27 cellular contexts compared by ENCODE assay signal in genomic region chr17:28343491-28343932, GRCh38. TPM values are rescaled to one million over a fixed set of nuclear protein-coding genes. Genes with fewer than 3 reads are reported as not detected.
DNase-seq lines count a peak whose midpoint lies in the region; ATAC-seq and TF ChIP-seq lines count a peak whose summit lies in the region.
"Had no signal": no experiment of that assay in that cellular context is flagged by ENCODE, and none has a peak within 500 bp of the region (broad histone marks: within the 10 kb centered on the region; RNA-seq: fewer than 3 reads in every experiment).

No MANE protein-coding gene starts in this region.

- no peaks in the 10 kb centered on the region for H3K9me3 Mint-ChIP-seq in CD4-positive, alpha-beta T cell
- no peaks in the 10 kb centered on the region for H3K9me3 Mint-ChIP-seq in activated CD8-positive, alpha-beta T cell treated with anti-CD3 and anti-CD28 coated beads for 36 hours
- no peaks in the 10 kb centered on the region for H3K9me3 Mint-ChIP-seq in naive thymus-derived CD4-positive, alpha-beta T cell
- no peaks in the 10 kb centered on the region for H3K9me3 Mint-ChIP-seq in stimulated activated effector memory CD8-positive, alpha-beta T cell treated with anti-CD3 and anti-CD28 coated beads, Interleukin-12 subunit alpha, Interleukin-12 subunit beta, amount 100 ng/mL, for 72 hours
- H3K9me3 Mint-ChIP-seq: natural killer cell treated with Interleukin-12 subunit alpha and Interleukin-12 subunit beta and Interleukin-15 and Interleukin-18, amount 100 ng/mL, for 72 hours; stimulated activated naive CD8-positive, alpha-beta T cell treated with anti-CD3 and anti-CD28 coated beads, Interleukin-15, Interleukin-2, amounts not matched to agents 100 ng/mL and 50 ng/mL, for 24 hours had no signal

- peaks cover 77% of the 10 kb centered on the region for H3K36me3 Mint-ChIP-seq in CD4-positive, alpha-beta T cell (ENCODE audit: low read depth)
- H3K36me3 Mint-ChIP-seq in activated CD8-positive, alpha-beta T cell treated with anti-CD3 and anti-CD28 coated beads for 36 hours (ENCODE audit: low read depth) = peaks cover 35% of the 10 kb centered on the region
- H3K36me3 Mint-ChIP-seq in naive thymus-derived CD4-positive, alpha-beta T cell = peaks cover 0 to 40% (median 4%) of the 10 kb centered on the region in 5 donors
- peaks cover 89% of the 10 kb centered on the region for H3K36me3 Mint-ChIP-seq in stimulated activated effector memory CD8-positive, alpha-beta T cell treated with anti-CD3 and anti-CD28 coated beads, Interleukin-12 subunit alpha, Interleukin-12 subunit beta, amount 100 ng/mL, for 72 hours

- no peak overlapping the region for H3K27ac ChIP-seq in CD4-positive, alpha-beta T cell (ENCODE audit: low read depth, low read length)
- H3K27ac ChIP-seq in naive thymus-derived CD4-positive, alpha-beta T cell (ENCODE audit: low read depth, low read length) = no peak overlapping the region
- H3K27ac ChIP-seq: epithelial cell of prostate, foreskin keratinocyte, upper lobe of right lung had no signal

- POLR2A ChIA-PET in CD4-positive, alpha-beta T cell (lab: Charles Lee) = interaction anchor here (0.8 kb wide), 1 partner anchor 14 kb away, joined by 3 read pairs; the partner anchor contains the start of gene POLDIP2
- POLR2A ChIA-PET in activated CD8-positive, alpha-beta T cell treated with anti-CD3 and anti-CD28 coated beads for 36 hours (lab: Charles Lee) = interaction anchor here (1.0 to 1.4 kb wide), 4 partner anchors 10 to 73 kb away, joined by 3 read pairs; partner anchors contain the start of gene POLDIP2
- POLR2A ChIA-PET in naive thymus-derived CD4-positive, alpha-beta T cell (lab: Charles Lee) = no interaction called here

- no peak overlapping the region for H3K4me3 Mint-ChIP-seq in CD4-positive, alpha-beta T cell
- H3K4me3 Mint-ChIP-seq in activated CD8-positive, alpha-beta T cell treated with anti-CD3 and anti-CD28 coated beads for 36 hours = no peak overlapping the region
- no peak overlapping the region for H3K4me3 Mint-ChIP-seq in naive thymus-derived CD4-positive, alpha-beta T cell
- H3K4me3 Mint-ChIP-seq in stimulated activated effector memory CD8-positive, alpha-beta T cell treated with anti-CD3 and anti-CD28 coated beads, Interleukin-12 subunit alpha, Interleukin-12 subunit beta, amount 100 ng/mL, for 72 hours = no peak overlapping the region
- H3K4me3 Mint-ChIP-seq: activated CD8-positive, alpha-beta memory T cell treated with anti-CD3 and anti-CD28 coated beads, Interleukin-2, amount 10 ng/mL, durations not matched to agents 7 days and 5 days; natural killer cell treated with Interleukin-12 subunit alpha and Interleukin-12 subunit beta and Interleukin-15 and Interleukin-18, amount 100 ng/mL, for 72 hours; stimulated activated naive CD8-positive, alpha-beta T cell treated with anti-CD3 and anti-CD28 coated beads, Interleukin-15, Interleukin-2, amounts not matched to agents 100 ng/mL and 50 ng/mL, for 24 hours had no signal

- no peaks in the 10 kb centered on the region for H3K27me3 ChIP-seq in CD4-positive, alpha-beta T cell (ENCODE audit: control insufficient read depth, insufficient read depth, low read length)
- no peaks in the 10 kb centered on the region for H3K27me3 ChIP-seq in naive thymus-derived CD4-positive, alpha-beta T cell (ENCODE audit: control insufficient read depth in 2 of 2, insufficient read depth in 2 of 2, low read length in 2 of 2)
- H3K27me3 ChIP-seq: foreskin keratinocyte, upper lobe of right lung had no signal

- H3K4me1 Mint-ChIP-seq in CD4-positive, alpha-beta T cell (ENCODE audit: low read depth) = peaks cover 2% of the 10 kb centered on the region
- peaks cover 5% of the 10 kb centered on the region for H3K4me1 Mint-ChIP-seq in activated CD8-positive, alpha-beta T cell treated with anti-CD3 and anti-CD28 coated beads for 36 hours (ENCODE audit: low read depth)
- peaks cover 0 to 10% (median 3%) of the 10 kb centered on the region in 7 donors for H3K4me1 Mint-ChIP-seq in naive thymus-derived CD4-positive, alpha-beta T cell
- H3K4me1 Mint-ChIP-seq in stimulated activated effector memory CD8-positive, alpha-beta T cell treated with anti-CD3 and anti-CD28 coated beads, Interleukin-12 subunit alpha, Interleukin-12 subunit beta, amount 100 ng/mL, for 72 hours = peaks cover 14% of the 10 kb centered on the region

- H3K36me3 ChIP-seq in naive thymus-derived CD4-positive, alpha-beta T cell (ENCODE audit: control insufficient read depth in 2 of 3, insufficient read depth in 3 of 3, low read length in 3 of 3) = peaks cover 3 to 92% (median 14%) of the 10 kb centered on the region in 3 experiments
- H3K36me3 ChIP-seq in mucosa of descending colon (ENCODE audit: low read depth) = peaks cover 10% of the 10 kb centered on the region

- peak; percentile 32 for ATAC-seq in CD4-positive, alpha-beta T cell (ENCODE audit: poor library complexity)
- ATAC-seq in activated CD8-positive, alpha-beta T cell treated with anti-CD3 and anti-CD28 coated beads for 36 hours = peak; percentile 25
- ATAC-seq in naive thymus-derived CD4-positive, alpha-beta T cell = peak; percentile 32
- no peak for ATAC-seq in stimulated activated effector memory CD8-positive, alpha-beta T cell treated with anti-CD3 and anti-CD28 coated beads, Interleukin-12 subunit alpha, Interleukin-12 subunit beta, amount 100 ng/mL, for 72 hours
- ATAC-seq in mucosa of descending colon = no peak
- ATAC-seq: activated CD8-positive, alpha-beta memory T cell treated with anti-CD3 and anti-CD28 coated beads, Interleukin-2, amount 10 ng/mL, durations not matched to agents 7 days and 5 days; foreskin keratinocyte; natural killer cell treated with Interleukin-12 subunit alpha and Interleukin-12 subunit beta and Interleukin-15 and Interleukin-18, amount 100 ng/mL, for 72 hours; upper lobe of right lung had no signal

- CTCF ChIA-PET in CD4-positive, alpha-beta T cell (lab: Charles Lee) = no interaction called here
- CTCF ChIA-PET in activated CD8-positive, alpha-beta T cell treated with anti-CD3 and anti-CD28 coated beads for 36 hours (lab: Charles Lee) = no interaction called here
- CTCF ChIA-PET in naive thymus-derived CD4-positive, alpha-beta T cell (lab: Charles Lee) = no interaction called here

- in situ Hi-C loops in GM13977 (cut with MboI; ENCODE audit: low pct_unique_long_range_greater_than_20kb, low sequenced_read_pairs, unreplicated experiment) = no loop called here

- no peak overlapping the region for H3K4me3 ChIP-seq in Jurkat, Clone E6-1 (ENCODE audit: low read length)
- H3K4me3 ChIP-seq in naive thymus-derived CD4-positive, alpha-beta T cell (ENCODE audit: low read length) = no peak overlapping the region
- H3K4me3 ChIP-seq in mucosa of descending colon = no peak overlapping the region
- H3K4me3 ChIP-seq: upper lobe of right lung had no signal

- no peaks in the 10 kb centered on the region for H3K9me3 ChIP-seq in CD4-positive, alpha-beta T cell (ENCODE audit: control insufficient read depth, low read length)
- no peaks in the 10 kb centered on the region for H3K9me3 ChIP-seq in naive thymus-derived CD4-positive, alpha-beta T cell (ENCODE audit: control insufficient read depth in 2 of 3, low read length in 3 of 3)
- no peaks in the 10 kb centered on the region for H3K9me3 ChIP-seq in mucosa of descending colon
- H3K9me3 ChIP-seq: upper lobe of right lung had no signal

- no peak for TF ChIP-seq CTCF in CD4-positive, alpha-beta T cell (IDR thresholded peaks at IDR 0.05)
- TF ChIP-seq CTCF in activated CD8-positive, alpha-beta T cell treated with anti-CD3 and anti-CD28 coated beads for 36 hours (IDR thresholded peaks at IDR 0.05) = no peak
- TF ChIP-seq CTCF in GM13977 (IDR thresholded peaks at IDR 0.05; ENCODE audit: extremely low read depth, insufficient read depth, missing control alignments) = no peak
- no peak for TF ChIP-seq CTCF in mucosa of descending colon (IDR thresholded peaks at IDR 0.05)

- intact Hi-C loops in CD4-positive, alpha-beta T cell (cut with DNase I, micrococcal nuclease) = no loop called here
- intact Hi-C loops in activated CD8-positive, alpha-beta T cell treated with anti-CD3 and anti-CD28 coated beads for 36 hours (cut with micrococcal nuclease) = no loop called here
- intact Hi-C loops in naive thymus-derived CD4-positive, alpha-beta T cell (cut with micrococcal nuclease) = no loop called here
- intact Hi-C loops in mucosa of descending colon (cut with DNase I, micrococcal nuclease) = no loop called here

- no peaks in the 10 kb centered on the region for H3K27me3 Mint-ChIP-seq in CD4-positive, alpha-beta T cell
- no peaks in the 10 kb centered on the region for H3K27me3 Mint-ChIP-seq in activated CD8-positive, alpha-beta T cell treated with anti-CD3 and anti-CD28 coated beads for 36 hours
- H3K27me3 Mint-ChIP-seq in naive thymus-derived CD4-positive, alpha-beta T cell = no peaks in the 10 kb centered on the region
- H3K27me3 Mint-ChIP-seq: activated CD8-positive, alpha-beta memory T cell treated with anti-CD3 and anti-CD28 coated beads, Interleukin-2, amount 10 ng/mL, durations not matched to agents 7 days and 5 days; natural killer cell treated with Interleukin-12 subunit alpha and Interleukin-12 subunit beta and Interleukin-15 and Interleukin-18, amount 100 ng/mL, for 72 hours; stimulated activated naive CD8-positive, alpha-beta T cell treated with anti-CD3 and anti-CD28 coated beads, Interleukin-15, Interleukin-2, amounts not matched to agents 100 ng/mL and 50 ng/mL, for 24 hours had no signal

- no peaks in the 10 kb centered on the region for H3K4me1 ChIP-seq in naive thymus-derived CD4-positive, alpha-beta T cell (ENCODE audit: control insufficient read depth in 2 of 2, insufficient read depth in 2 of 2, low read length in 2 of 2)
- no peaks in the 10 kb centered on the region for H3K4me1 ChIP-seq in mucosa of descending colon (ENCODE audit: low read depth)

- peak overlapping the region; percentile 36 for H3K27ac Mint-ChIP-seq in CD4-positive, alpha-beta T cell
- H3K27ac Mint-ChIP-seq in activated CD8-positive, alpha-beta T cell treated with anti-CD3 and anti-CD28 coated beads for 36 hours = peak overlapping the region; percentile 1
- peak overlapping the region in 6 of 9 donors; percentile 16 to 62 (median 42) for H3K27ac Mint-ChIP-seq in naive thymus-derived CD4-positive, alpha-beta T cell
- H3K27ac Mint-ChIP-seq in stimulated activated effector memory CD8-positive, alpha-beta T cell treated with anti-CD3 and anti-CD28 coated beads, Interleukin-12 subunit alpha, Interleukin-12 subunit beta, amount 100 ng/mL, for 72 hours = no peak overlapping the region
- H3K27ac Mint-ChIP-seq: activated CD8-positive, alpha-beta memory T cell treated with anti-CD3 and anti-CD28 coated beads, Interleukin-2, amount 10 ng/mL, durations not matched to agents 7 days and 5 days; natural killer cell treated with Interleukin-12 subunit alpha and Interleukin-12 subunit beta and Interleukin-15 and Interleukin-18, amount 100 ng/mL, for 72 hours; stimulated activated naive CD8-positive, alpha-beta T cell treated with anti-CD3 and anti-CD28 coated beads, Interleukin-15, Interleukin-2, amounts not matched to agents 100 ng/mL and 50 ng/mL, for 24 hours had no signal

- DNase-seq in CD4-positive, alpha-beta T cell = no peak
- DNase-seq in Jurkat, Clone E6-1 (ENCODE audit: low read depth, low spot score) = peak; percentile 93
- DNase-seq in activated CD8-positive, alpha-beta T cell treated with anti-CD3 and anti-CD28 coated beads for 36 hours = no peak
- DNase-seq in naive thymus-derived CD4-positive, alpha-beta T cell = no peak
- DNase-seq in GM13977 (ENCODE audit: low spot score) = no peak
- no peak for DNase-seq in NCI-H1105 treated with DMSO at 0.1 percent for 48 hours (lab: John Stamatoyannopoulos, UW)
- no peak for DNase-seq in stimulated activated effector memory CD8-positive, alpha-beta T cell treated with anti-CD3 and anti-CD28 coated beads, Interleukin-12 subunit alpha, Interleukin-12 subunit beta, amount 100 ng/mL, for 72 hours (ENCODE audit: low spot score in 2 of 2)
- no peak for DNase-seq in mucosa of descending colon
- DNase-seq: activated CD4-positive, alpha-beta T cell treated with anti-CD3 and anti-CD28 coated beads for 1 hour; activated CD8-positive, alpha-beta memory T cell treated with anti-CD3 and anti-CD28 coated beads, Interleukin-2, amount 10 ng/mL, durations not matched to agents 7 days and 5 days; amniotic stem cell; DND-41; foreskin keratinocyte; GOT3; hippocampal formation; mesendoderm; NCI-H1930; NCI-H526; SHP77 treated with DMSO at 0.1 percent for 48 hours; stimulated activated CD4-positive, alpha-beta T cell treated with anti-CD3 and anti-CD28 coated beads, Interleukin-2, amount 100 ng/mL, for 24 hours; upper lobe of right lung had no signal

RNA-seq across cellular contexts. Expression of gene TNFAIP1, which starts 8.0 kb away (rescaled TPM):
- 10 to 100 TPM in 1 of 2 experiments, 1 to 10 TPM in 1; 9.5 to 12.1 TPM for total RNA-seq in CD4-positive, alpha-beta T cell
- 16.3 TPM for polyA plus RNA-seq in Jurkat, Clone E6-1 (2012; ENCODE audit: insufficient read depth, insufficient read length)
- 10 to 100 TPM; 19.5 to 20.9 TPM for total RNA-seq in activated CD8-positive, alpha-beta T cell treated with anti-CD3 and anti-CD28 coated beads for 36 hours
- 10 to 100 TPM in 4 of 5 experiments, 1 to 10 TPM in 1; 8.0 to 26.9 (median 25.9) TPM for total RNA-seq in naive thymus-derived CD4-positive, alpha-beta T cell
- polyA plus RNA-seq in naive thymus-derived CD4-positive, alpha-beta T cell = 10 to 100 TPM; 10.3 to 19.0 TPM
- 10 to 100 TPM; 36.8 to 38.4 (median 36.8) TPM for total RNA-seq in mucosa of descending colon

RNA-seq across cellular contexts. Expression of gene IFT20, which starts 8.2 kb away (rescaled TPM):
- 10 to 100 TPM; 52.6 to 53.1 TPM for total RNA-seq in CD4-positive, alpha-beta T cell
- 18.7 TPM for polyA plus RNA-seq in Jurkat, Clone E6-1 (2012; ENCODE audit: insufficient read depth, insufficient read length)
- 10 to 100 TPM; 16.7 to 18.8 TPM for total RNA-seq in activated CD8-positive, alpha-beta T cell treated with anti-CD3 and anti-CD28 coated beads for 36 hours
- 10 to 100 TPM; 24.7 to 56.2 (median 37.0) TPM for total RNA-seq in naive thymus-derived CD4-positive, alpha-beta T cell
- 10 to 100 TPM; 44.5 to 44.9 TPM for polyA plus RNA-seq in naive thymus-derived CD4-positive, alpha-beta T cell
- 10 to 100 TPM; 23.6 to 44.1 (median 28.0) TPM for total RNA-seq in mucosa of descending colon

RNA-seq across cellular contexts. Expression of gene POLDIP2, which starts 13.8 kb away (rescaled TPM):
- total RNA-seq in CD4-positive, alpha-beta T cell = 10 to 100 TPM; 22.1 to 23.9 TPM
- polyA plus RNA-seq in Jurkat, Clone E6-1 (2012; ENCODE audit: insufficient read depth, insufficient read length) = 112 TPM
- total RNA-seq in activated CD8-positive, alpha-beta T cell treated with anti-CD3 and anti-CD28 coated beads for 36 hours = 10 to 100 TPM; 87.6 to 88.7 TPM
- total RNA-seq in naive thymus-derived CD4-positive, alpha-beta T cell = 10 to 100 TPM; 27.9 to 64.9 (median 29.8) TPM
- polyA plus RNA-seq in naive thymus-derived CD4-positive, alpha-beta T cell = 10 to 100 TPM; 85.0 to 89.3 TPM
- total RNA-seq in mucosa of descending colon = 10 to 100 TPM; 71.7 to 82.4 (median 81.3) TPM

RNA-seq across cellular contexts. Expression of gene SEBOX, which starts 21.5 kb away (rescaled TPM):
- total RNA-seq in CD4-positive, alpha-beta T cell = not detected
- polyA plus RNA-seq in Jurkat, Clone E6-1 (2012; ENCODE audit: insufficient read depth, insufficient read length) = not detected
- not detected for total RNA-seq in activated CD8-positive, alpha-beta T cell treated with anti-CD3 and anti-CD28 coated beads for 36 hours
- total RNA-seq in naive thymus-derived CD4-positive, alpha-beta T cell = not detected
- polyA plus RNA-seq in naive thymus-derived CD4-positive, alpha-beta T cell = not detected
- not detected for total RNA-seq in mucosa of descending colon
- total RNA-seq: activated CD8-positive, alpha-beta memory T cell treated with anti-CD3 and anti-CD28 coated beads, Interleukin-2, amount 10 ng/mL, durations not matched to agents 7 days and 5 days; dermis microvascular lymphatic vessel endothelial cell; foreskin keratinocyte; natural killer cell treated with Interleukin-12 subunit alpha and Interleukin-12 subunit beta and Interleukin-15 and Interleukin-18, amount 100 ng/mL, for 72 hours; skeletal muscle tissue; upper lobe of right lung had no signal
- polyA plus RNA-seq: foreskin keratinocyte, keratinocyte had no signal

RNA-seq across cellular contexts. Expression of gene TMEM97, which starts 24.5 kb away (rescaled TPM):
- total RNA-seq in CD4-positive, alpha-beta T cell = 1 to 10 TPM; 2.6 to 3.7 TPM
- polyA plus RNA-seq in Jurkat, Clone E6-1 (2012; ENCODE audit: insufficient read depth, insufficient read length) = 109 TPM
- 10 to 100 TPM; 36.1 to 36.2 TPM for total RNA-seq in activated CD8-positive, alpha-beta T cell treated with anti-CD3 and anti-CD28 coated beads for 36 hours
- 10 to 100 TPM in 1 of 5 experiments, 1 to 10 TPM in 4; 2.9 to 19.9 (median 4.8) TPM for total RNA-seq in naive thymus-derived CD4-positive, alpha-beta T cell
- 10 to 100 TPM in 1 of 2 donors, 1 to 10 TPM in 1; 8.3 to 10.9 TPM for polyA plus RNA-seq in naive thymus-derived CD4-positive, alpha-beta T cell
- 10 to 100 TPM; 14.3 to 25.1 (median 18.1) TPM for total RNA-seq in mucosa of descending colon

Comparison
In these comparisons a context has a peak if more than half of its experiments do, and no peak if none do; other contexts are left out.
1. ATAC-seq: peak in CD4-positive, alpha-beta T cell (single experiment), activated CD8-positive, alpha-beta T cell treated with anti-CD3 and anti-CD28 coated beads for 36 hours (single experiment) and naive thymus-derived CD4-positive, alpha-beta T cell (single experiment); none in stimulated activated effector memory CD8-positive, alpha-beta T cell treated with anti-CD3 and anti-CD28 coated beads, Interleukin-12 subunit alpha, Interleukin-12 subunit beta, amount 100 ng/mL, for 72 hours (single experiment) and mucosa of descending colon (single experiment).